25 cellular contexts compared by ENCODE assay signal in the genomic region with DNA sequence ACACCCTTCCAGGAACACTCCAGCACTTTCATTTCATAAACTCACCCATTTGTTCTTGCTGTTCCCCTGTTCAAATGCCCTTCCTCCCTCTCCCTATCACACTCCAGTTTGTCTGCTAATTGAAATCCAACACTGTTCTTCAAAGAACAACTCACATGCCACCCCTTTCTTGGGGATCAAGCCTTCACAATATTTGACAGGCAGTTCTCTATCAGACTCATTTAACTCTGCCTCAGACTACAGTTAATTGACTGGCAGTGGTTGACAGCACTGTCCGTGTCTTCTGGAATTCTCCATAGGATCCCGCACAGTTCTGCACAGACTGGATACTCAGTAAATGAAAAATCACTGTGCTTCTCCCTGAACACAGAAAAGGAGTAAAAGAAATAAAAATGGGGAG.
"Had no signal": no experiment of that assay in that cellular context is flagged by ENCODE, and none has a peak within 500 bp of the region (broad histone marks: within the 10 kb centered on the region; RNA-seq: fewer than 3 reads in every experiment).

No MANE protein-coding gene starts in this region.

- FAIRE-seq: urothelium cell line had no signal

- H3K27ac ChIP-seq: stomach, suprapubic skin, testis, thoracic aorta, thyroid gland, tibial artery, tibial nerve, transverse colon, upper lobe of left lung, upper lobe of right lung, uterus, vagina had no signal

- H3K36me3 ChIP-seq: stomach, suprapubic skin, thoracic aorta, thyroid gland, tibial artery, tibial nerve, transverse colon, upper lobe of left lung, upper lobe of right lung, uterus, vagina had no signal

- H3K4me1 ChIP-seq: stomach, suprapubic skin, testis, thyroid gland, tibial artery, tibial nerve, transverse colon, upper lobe of left lung, upper lobe of right lung, uterus, vagina had no signal

- H3K4me3 ChIP-seq: stomach, suprapubic skin, testis, thoracic aorta, thyroid gland, tibial artery, tibial nerve, transverse colon, upper lobe of left lung, upper lobe of right lung, uterus, vagina had no signal

- H3K9me3 ChIP-seq: stomach, suprapubic skin, testis, thoracic aorta, thyroid gland, tibial artery, tibial nerve, transverse colon, upper lobe of left lung, upper lobe of right lung, uterus, vagina had no signal

- DNase-seq: stimulated activated CD4-positive, alpha-beta T cell treated with anti-CD3 and anti-CD28 coated beads, Interleukin-2, amount 100 ng/mL, for 48 hours; stimulated activated CD4-positive, alpha-beta T cell treated with anti-CD3 and anti-CD28 coated beads, Interleukin-4, amount 100 ng/mL, for 1 hour; stimulated activated CD4-positive, alpha-beta T cell treated with anti-CD3 and anti-CD28 coated beads, Interleukin-4, amount 100 ng/mL, for 24 hours; stimulated activated CD4-positive, alpha-beta T cell treated with anti-CD3 and anti-CD28 coated beads, Interleukin-4, amount 100 ng/mL, for 4 hours; stimulated activated CD8-positive, alpha-beta memory T cell treated with anti-CD3 and anti-CD28 coated beads, Interleukin-4, amount 100 ng/mL, for 48 hours; stimulated activated naive B cell treated with anti-CD40 and anti-IgM and Interleukin-4, amounts not matched to agents 10 μg/mL and 1 μg/mL and 100 μg/mL, for 72 hours; stimulated activated naive CD4-positive, alpha-beta T cell; stimulated activated naive CD4-positive, alpha-beta T cell treated with Interleukin-2 at 50 U/mL for 16 hours; stimulated activated naive CD8-positive, alpha-beta T cell treated with anti-CD3 and anti-CD28 coated beads, Interleukin-15, amount 100 ng/mL, for 72 hours; stimulated activated naive CD8-positive, alpha-beta T cell treated with anti-CD3 and anti-CD28 coated beads, Interleukin-15, Interleukin-2, amounts not matched to agents 100 U/mL and 50 U/mL, for 24 hours; stomach; substantia nigra; testis; thyroid gland; tibial artery; transverse colon; trophoblast cell; upper lobe of left lung; upper lobe of right lung; uterus had no signal

- H3K27me3 ChIP-seq: stomach, suprapubic skin, testis, thyroid gland, tibial nerve, upper lobe of left lung, upper lobe of right lung, uterus, vagina had no signal
